29 cellular contexts compared by ENCODE assay signal in the genomic region with DNA sequence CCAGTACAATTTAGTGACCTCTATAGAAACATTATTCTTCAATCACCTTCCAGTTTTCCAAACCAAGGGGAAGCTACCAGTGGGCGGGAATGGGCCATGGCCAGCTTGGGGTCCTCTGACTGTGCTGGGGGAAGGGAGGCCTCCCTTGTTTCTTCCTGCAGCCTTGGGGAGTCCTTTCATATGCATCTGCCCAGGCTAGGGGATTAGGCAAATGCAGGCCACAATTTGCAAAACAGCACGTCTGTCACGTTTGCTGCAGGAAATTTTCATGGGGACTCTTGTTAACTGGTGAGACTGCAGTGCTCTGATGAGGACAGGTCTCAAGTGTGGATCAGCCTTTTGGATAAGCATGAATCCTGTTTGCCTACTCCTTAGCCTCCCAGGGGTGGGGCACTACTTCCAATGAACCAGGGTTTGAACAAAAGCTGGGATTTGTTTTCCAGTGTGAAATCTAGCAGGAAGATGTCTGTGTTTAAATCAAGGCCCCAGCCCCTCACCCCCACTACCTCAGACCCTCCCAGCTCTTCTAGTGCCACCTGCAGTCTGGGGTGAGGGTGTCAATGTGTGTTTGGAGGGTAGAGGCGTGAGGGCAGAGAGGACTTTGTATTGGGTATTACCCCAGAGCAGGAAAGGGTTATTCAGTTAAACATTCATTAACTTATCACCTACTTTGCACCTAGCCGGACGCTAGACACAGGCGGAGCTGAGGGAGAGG.
DNase-seq lines count a peak whose midpoint lies in the region; ATAC-seq and TF ChIP-seq lines count a peak whose summit lies in the region.
"Had no signal": no experiment of that assay in that cellular context is flagged by ENCODE, and none has a peak within 500 bp of the region (broad histone marks: within the 10 kb centered on the region; RNA-seq: fewer than 3 reads in every experiment).

No MANE protein-coding gene starts in this region.

- H3K27me3 ChIP-seq in PC-9 (ENCODE audit: insufficient read depth, low read depth): no peaks in the 10 kb centered on the region
- no peaks in the 10 kb centered on the region for H3K27me3 ChIP-seq in iPS-18a (ENCODE audit: control insufficient read depth, insufficient read depth, low read length)
- H3K27me3 ChIP-seq: breast epithelium, neutrophil had no signal

- ATAC-seq in activated CD8-positive, alpha-beta memory T cell treated with anti-CD3 and anti-CD28 coated beads, Interleukin-2, amount 10 ng/mL, durations not matched to agents 7 days and 5 days: no peak
- ATAC-seq: activated CD4-positive, alpha-beta T cell treated with anti-CD3 and anti-CD28 coated beads for 36 hours; effector memory CD8-positive, alpha-beta T cell; esophagus mucosa; foreskin keratinocyte; heart right ventricle; T-helper 17 cell had no signal

- peaks cover 30% of the 10 kb centered on the region; the same call in 1 of the 2 replicates for H3F3A ChIP-seq in PC-9 (ENCODE audit: insufficient read depth, low read depth)

- peak overlapping the region; percentile 29 for H3K4me2 ChIP-seq in PC-9
- H3K4me2 ChIP-seq: smooth muscle cell had no signal

- H3K27ac ChIP-seq in PC-9 (peak overlapping the region; percentile 63), iPS-18a (ENCODE audit: low read length) (peak overlapping the region; percentile 82)
- H3K27ac ChIP-seq: breast epithelium, foreskin keratinocyte, heart right ventricle, neutrophil, SK-N-MC had no signal

- no peak overlapping the region for H2AFZ ChIP-seq in PC-9

- H3K27me3 Mint-ChIP-seq in activated CD8-positive, alpha-beta memory T cell treated with anti-CD3 and anti-CD28 coated beads, Interleukin-2, amount 10 ng/mL, durations not matched to agents 7 days and 5 days: peaks cover 21% of the 10 kb centered on the region
- H3K27me3 Mint-ChIP-seq: activated CD4-positive, alpha-beta T cell treated with anti-CD3 and anti-CD28 coated beads for 36 hours had no signal

- TF ChIP-seq CTCF in PC-9 (conservative IDR thresholded peaks at IDR 0.05): no peak

- no peak overlapping the region for H3K4me3 Mint-ChIP-seq in activated CD8-positive, alpha-beta memory T cell treated with anti-CD3 and anti-CD28 coated beads, Interleukin-2, amount 10 ng/mL, durations not matched to agents 7 days and 5 days
- H3K4me3 Mint-ChIP-seq: activated CD4-positive, alpha-beta T cell treated with anti-CD3 and anti-CD28 coated beads for 36 hours; activated naive CD4-positive, alpha-beta T cell treated with anti-CD3 and anti-CD28 coated beads, Interleukin-2, amount 10 ng/mL, durations not matched to agents 7 days and 5 days; activated T-helper 1 cell treated with anti-CD3 and anti-CD28 coated beads, Interleukin-12 subunit alpha, Interleukin-12 subunit beta, Interleukin-2, Interleukin-4 antibody, amounts not matched to agents 30 ng/mL and 10 ng/mL and 1 ng/mL, durations not matched to agents 14 hours and 24 hours and 36 hours; effector memory CD8-positive, alpha-beta T cell; T-helper 17 cell had no signal

- CTCF ChIA-PET in activated CD8-positive, alpha-beta memory T cell treated with anti-CD3 and anti-CD28 coated beads, Interleukin-2, amount 10 ng/mL, durations not matched to agents 7 days and 5 days (lab: Charles Lee): no interaction called here
- CTCF ChIA-PET in PC-9 (lab: Charles Lee): no interaction called here

- H3K79me2 ChIP-seq in PC-9 (ENCODE audit: low read depth): no peaks in the 10 kb centered on the region

- no peaks in the 10 kb centered on the region for H3K9me2 ChIP-seq in PC-9 (ENCODE audit: insufficient read depth)

- POLR2A ChIA-PET in PC-9 (lab: Charles Lee; ENCODE audit: unreplicated experiment): interaction anchor here (0.6 kb wide), 1 partner anchor 30 kb away, joined by 3 read pairs; no protein-coding TSS in a partner anchor

- H3K9ac ChIP-seq in iPS-18a (ENCODE audit: low read length): peak overlapping the region; percentile 39

- H3K36me3 Mint-ChIP-seq in activated CD8-positive, alpha-beta memory T cell treated with anti-CD3 and anti-CD28 coated beads, Interleukin-2, amount 10 ng/mL, durations not matched to agents 7 days and 5 days: no peaks in the 10 kb centered on the region
- H3K36me3 Mint-ChIP-seq: activated naive CD4-positive, alpha-beta T cell treated with anti-CD3 and anti-CD28 coated beads, Interleukin-2, amount 10 ng/mL, durations not matched to agents 7 days and 5 days had no signal

- H3K27ac Mint-ChIP-seq in activated CD8-positive, alpha-beta memory T cell treated with anti-CD3 and anti-CD28 coated beads, Interleukin-2, amount 10 ng/mL, durations not matched to agents 7 days and 5 days: no peak overlapping the region
- H3K27ac Mint-ChIP-seq: activated CD4-positive, alpha-beta T cell treated with anti-CD3 and anti-CD28 coated beads for 36 hours; activated naive CD4-positive, alpha-beta T cell treated with anti-CD3 and anti-CD28 coated beads, Interleukin-2, amount 10 ng/mL, durations not matched to agents 7 days and 5 days; activated T-helper 1 cell treated with anti-CD3 and anti-CD28 coated beads, Interleukin-12 subunit alpha, Interleukin-12 subunit beta, Interleukin-2, Interleukin-4 antibody, amounts not matched to agents 30 ng/mL and 10 ng/mL and 1 ng/mL, durations not matched to agents 14 hours and 24 hours and 36 hours; effector memory CD8-positive, alpha-beta T cell; T-helper 17 cell had no signal

- H3K36me3 ChIP-seq in PC-9 (ENCODE audit: low read depth): no peaks in the 10 kb centered on the region
- no peaks in the 10 kb centered on the region for H3K36me3 ChIP-seq in iPS-18a (ENCODE audit: control insufficient read depth, low read depth, low read length)
- H3K36me3 ChIP-seq: breast epithelium, heart right ventricle, neutrophil had no signal

- H3K4me1 ChIP-seq in PC-9 (replicated peaks; ENCODE audit: insufficient read depth) (peaks cover 59% of the 10 kb centered on the region), iPS-18a (ENCODE audit: control insufficient read depth, low read depth, low read length) (peaks cover 80% of the 10 kb centered on the region)
- H3K4me1 ChIP-seq: foreskin keratinocyte had no signal

- H3K4me1 Mint-ChIP-seq in activated CD8-positive, alpha-beta memory T cell treated with anti-CD3 and anti-CD28 coated beads, Interleukin-2, amount 10 ng/mL, durations not matched to agents 7 days and 5 days: no peaks in the 10 kb centered on the region
- H3K4me1 Mint-ChIP-seq: activated CD4-positive, alpha-beta T cell treated with anti-CD3 and anti-CD28 coated beads for 36 hours; activated naive CD4-positive, alpha-beta T cell treated with anti-CD3 and anti-CD28 coated beads, Interleukin-2, amount 10 ng/mL, durations not matched to agents 7 days and 5 days had no signal

- intact Hi-C loops in PC-9 (cut with micrococcal nuclease; ENCODE audit: unreplicated experiment): loop anchor here (1.0 kb wide), 1 partner anchor 40 kb away; no protein-coding TSS in a partner anchor

- H3K9me3 ChIP-seq in PC-9 (ENCODE audit: insufficient read depth, low read depth) (no peaks in the 10 kb centered on the region), iPS-18a (ENCODE audit: control insufficient read depth, low read depth, low read length) (no peaks in the 10 kb centered on the region)
- H3K9me3 ChIP-seq: breast epithelium, heart right ventricle, neutrophil had no signal

- H3K9me3 Mint-ChIP-seq in activated CD8-positive, alpha-beta memory T cell treated with anti-CD3 and anti-CD28 coated beads, Interleukin-2, amount 10 ng/mL, durations not matched to agents 7 days and 5 days (ENCODE audit: low read depth): no peaks in the 10 kb centered on the region
- H3K9me3 Mint-ChIP-seq: activated naive CD4-positive, alpha-beta T cell treated with anti-CD3 and anti-CD28 coated beads, Interleukin-2, amount 10 ng/mL, durations not matched to agents 7 days and 5 days; activated T-helper 1 cell treated with anti-CD3 and anti-CD28 coated beads, Interleukin-12 subunit alpha, Interleukin-12 subunit beta, Interleukin-2, Interleukin-4 antibody, amounts not matched to agents 30 ng/mL and 10 ng/mL and 1 ng/mL, durations not matched to agents 14 hours and 24 hours and 36 hours; effector memory CD8-positive, alpha-beta T cell had no signal

- peak; percentile 4 for DNase-seq in activated CD8-positive, alpha-beta memory T cell treated with anti-CD3 and anti-CD28 coated beads, Interleukin-2, amount 50 U/mL, for 48 hours
- DNase-seq in activated CD8-positive, alpha-beta memory T cell treated with anti-CD3 and anti-CD28 coated beads, Interleukin-2, amount 10 ng/mL, durations not matched to agents 7 days and 5 days: no peak
- DNase-seq in PC-9: no peak
- DNase-seq in ureter (ENCODE audit: low spot score): peak; percentile 34
- no peak for DNase-seq in SIG-M5 (lab: John Stamatoyannopoulos, UW)
- no peak for DNase-seq in NCI-H748 (lab: John Stamatoyannopoulos, UW; ENCODE audit: unreplicated experiment)
- DNase-seq in SHP77 treated with DMSO at 0.1 percent for 48 hours (lab: John Stamatoyannopoulos, UW): no peak
- DNase-seq: activated CD4-positive, alpha-beta T cell treated with anti-CD3 and anti-CD28 coated beads for 36 hours; activated naive CD4-positive, alpha-beta T cell treated with anti-CD3 and anti-CD28 coated beads, Interleukin-2, amount 10 ng/mL, durations not matched to agents 7 days and 5 days; amniotic stem cell; effector memory CD8-positive, alpha-beta T cell; foreskin keratinocyte; GF-D8; heart right ventricle; kidney; NCI-H1092; NCI-H1930; NCI-H345; NK-92 treated with Interleukin-12 subunit alpha and Interleukin-12 subunit beta, amount 100 ng/mL, for 24 hours; stimulated activated CD4-positive, alpha-beta T cell treated with anti-CD3 and anti-CD28 coated beads, Interleukin-2, amount 100 ng/mL, for 24 hours; T-helper 17 cell had no signal

- BruUV-seq in PC-9 (replicated peaks; lab: Mats Ljungman, UMichigan): no TSS peak

- no peaks in the 10 kb centered on the region for H4K20me1 ChIP-seq in PC-9 (ENCODE audit: insufficient read depth)

- H3K4me3 ChIP-seq in PC-9 (no peak overlapping the region), iPS-18a (ENCODE audit: low read length) (peak overlapping the region; percentile 41)
- H3K4me3 ChIP-seq: breast epithelium, heart right ventricle, lung, SK-N-MC, smooth muscle cell had no signal

Comparison
In these comparisons a context has a peak if more than half of its experiments do, and no peak if none do; other contexts are left out.
1. DNase-seq: peak in activated CD8-positive, alpha-beta memory T cell treated with anti-CD3 and anti-CD28 coated beads, Interleukin-2, amount 50 U/mL, for 48 hours (single experiment) and ureter (single experiment); none in activated CD8-positive, alpha-beta memory T cell treated with anti-CD3 and anti-CD28 coated beads, Interleukin-2, amount 10 ng/mL, durations not matched to agents 7 days and 5 days (single experiment), PC-9 (0 of 2), SIG-M5 (single experiment), NCI-H748 (single experiment) and SHP77 treated with DMSO at 0.1 percent for 48 hours (single experiment).